ENCODE assay signal across 9 cellular contexts in the genomic region with DNA sequence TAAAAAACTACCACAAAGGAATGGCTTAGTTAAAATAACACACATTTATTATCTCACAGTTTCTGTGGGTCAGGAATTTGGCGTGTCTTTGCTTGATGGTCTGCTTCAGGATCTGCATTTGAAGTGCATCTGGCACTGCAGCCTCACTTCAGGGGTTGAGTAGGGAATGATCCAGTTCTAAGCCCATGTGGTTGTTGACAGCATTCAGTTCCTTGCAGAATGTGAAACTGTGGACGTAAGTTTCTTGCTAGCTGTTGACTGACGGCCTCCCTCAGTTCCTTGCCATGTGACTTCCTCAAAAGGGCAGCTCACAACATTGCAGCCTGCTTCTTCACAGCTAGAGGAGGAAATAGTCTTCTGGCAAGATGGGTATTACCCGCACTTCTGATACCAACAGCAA. TPM values are rescaled to one million over a fixed set of nuclear protein-coding genes. Genes with fewer than 3 reads are reported as not detected.
DNase-seq lines count a peak whose midpoint lies in the region; ATAC-seq lines count a peak whose summit lies in the region.
"Had no signal": no experiment of that assay in that cellular context is flagged by ENCODE, and none has a peak within 500 bp of the region (broad histone marks: within the 10 kb centered on the region; RNA-seq: fewer than 3 reads in every experiment).

No MANE protein-coding gene starts in this region.

- H3K9me3 Mint-ChIP-seq in CD8-positive, alpha-beta memory T cell = no peaks in the 10 kb centered on the region

- no peaks in the 10 kb centered on the region for H3K27me3 ChIP-seq in CD8-positive, alpha-beta memory T cell (ENCODE audit: insufficient read depth, low read length, poor library complexity, severe bottlenecking)
- H3K27me3 ChIP-seq in effector memory CD4-positive, alpha-beta T cell (replicated peaks; ENCODE audit: control insufficient read depth, insufficient read depth, low read length, poor library complexity, severe bottlenecking) = no peaks in the 10 kb centered on the region

- POLR2A ChIA-PET in CD8-positive, alpha-beta memory T cell (lab: Charles Lee) = no interaction called here

- H3K4me1 Mint-ChIP-seq in CD8-positive, alpha-beta memory T cell = peaks cover 19 to 36% (median 26%) of the 10 kb centered on the region in 3 donors
- peaks cover 15% of the 10 kb centered on the region for H3K4me1 Mint-ChIP-seq in T-helper 17 cell

- H3K36me3 Mint-ChIP-seq in CD8-positive, alpha-beta memory T cell = peaks cover 0 to 1% (median 0%) of the 10 kb centered on the region in 3 donors
- H3K36me3 Mint-ChIP-seq in T-helper 17 cell (ENCODE audit: low read depth) = no peaks in the 10 kb centered on the region

- DNase-seq in CD8-positive, alpha-beta memory T cell = peak in 4 of 5 donors; percentile 6 to 48 (median 31)
- DNase-seq in T-helper 17 cell (no peak), DMS79 (lab: John Stamatoyannopoulos, UW) (no peak), HuH-7.5 (ENCODE audit: low spot score) (no peak)
- DNase-seq in effector memory CD4-positive, alpha-beta T cell = peak in 1 of 3 donors; percentile 16
- DNase-seq in effector CD8-positive, alpha-beta T cell (lab: John Stamatoyannopoulos, UW) = no peak

- H3K27me3 Mint-ChIP-seq in CD8-positive, alpha-beta memory T cell = no peaks in the 10 kb centered on the region
- no peaks in the 10 kb centered on the region for H3K27me3 Mint-ChIP-seq in T-helper 17 cell

- H3K9me3 ChIP-seq in CD8-positive, alpha-beta memory T cell (ENCODE audit: low read length) = no peaks in the 10 kb centered on the region
- no peaks in the 10 kb centered on the region for H3K9me3 ChIP-seq in T-helper 17 cell (ENCODE audit: control insufficient read depth, low read length, poor library complexity, severe bottlenecking)
- no peaks in the 10 kb centered on the region for H3K9me3 ChIP-seq in effector memory CD4-positive, alpha-beta T cell (ENCODE audit: control insufficient read depth, low read length)

- H3K36me3 ChIP-seq in CD8-positive, alpha-beta memory T cell (ENCODE audit: insufficient read depth, low read length) = no peaks in the 10 kb centered on the region
- no peaks in the 10 kb centered on the region for H3K36me3 ChIP-seq in effector memory CD4-positive, alpha-beta T cell (ENCODE audit: control insufficient read depth, insufficient read depth, low read length)

- H3K27ac ChIP-seq in CD8-positive, alpha-beta memory T cell (ENCODE audit: low read depth, low read length) = no peak overlapping the region
- H3K27ac ChIP-seq in effector memory CD4-positive, alpha-beta T cell (ENCODE audit: insufficient read depth, low read length, poor library complexity, severe bottlenecking) = no peak overlapping the region
- peak overlapping the region in 12 of 21 experiments; percentile 9 to 76 (median 52) for H3K27ac ChIP-seq in skin epidermis
- H3K27ac ChIP-seq: parathyroid adenoma had no signal

- peak overlapping the region; percentile 33 for H3K4me3 ChIP-seq in CD8-positive, alpha-beta memory T cell (ENCODE audit: low read length)
- peak overlapping the region; percentile 14 for H3K4me3 ChIP-seq in effector memory CD4-positive, alpha-beta T cell (ENCODE audit: insufficient read depth, low read depth, low read length, poor library complexity, severe bottlenecking)
- no peak overlapping the region for H3K4me3 ChIP-seq in skin epidermis

- CTCF ChIA-PET in CD8-positive, alpha-beta memory T cell (lab: Charles Lee) = no interaction called here

- peak; percentile 70 for ATAC-seq in HG02678 (IDR thresholded peaks at IDR 0.05; ENCODE audit: unreplicated experiment)
- peak; percentile 90 for ATAC-seq in T-helper 17 cell

- peaks cover 22% of the 10 kb centered on the region for H3K4me1 ChIP-seq in CD8-positive, alpha-beta memory T cell (ENCODE audit: insufficient read depth, low read length)
- H3K4me1 ChIP-seq in effector memory CD4-positive, alpha-beta T cell (ENCODE audit: control insufficient read depth, insufficient read depth, low read length, poor library complexity, severe bottlenecking) = no peaks in the 10 kb centered on the region
- H3K4me1 ChIP-seq: parathyroid adenoma had no signal

- H3K27ac Mint-ChIP-seq in CD8-positive, alpha-beta memory T cell = peak overlapping the region in 5 of 8 donors; percentile 69 to 92 (median 81)
- peak overlapping the region; percentile 77 for H3K27ac Mint-ChIP-seq in T-helper 17 cell

- H3K4me3 Mint-ChIP-seq in CD8-positive, alpha-beta memory T cell = peak overlapping the region in 6 of 7 donors; percentile 59 to 80 (median 68)
- H3K4me3 Mint-ChIP-seq in T-helper 17 cell = peak overlapping the region; percentile 31

RNA-seq across cellular contexts. Expression of a gene that starts 2.1 kb away (rescaled TPM):
- not detected for total RNA-seq in CD8-positive, alpha-beta memory T cell
- polyA plus RNA-seq in CD8-positive, alpha-beta memory T cell = 0.18 TPM
- total RNA-seq in T-helper 17 cell = under 1 TPM in 1 of 2 donors, not detected in 1; 0.52 TPM

RNA-seq across cellular contexts. Expression of a gene that starts 17.8 kb away (rescaled TPM):
- total RNA-seq in CD8-positive, alpha-beta memory T cell = not detected
- not detected for polyA plus RNA-seq in CD8-positive, alpha-beta memory T cell
- total RNA-seq in T-helper 17 cell = not detected

Comparison
In these comparisons a context has a peak if more than half of its experiments do, and no peak if none do; other contexts are left out.
1. DNase-seq: peak in CD8-positive, alpha-beta memory T cell (4 of 5); none in T-helper 17 cell (0 of 3), DMS79 (single experiment), effector CD8-positive, alpha-beta T cell (single experiment) and HuH-7.5 (single experiment).
2. H3K27ac ChIP-seq: peak in skin epidermis (12 of 21); none in CD8-positive, alpha-beta memory T cell (single experiment) and effector memory CD4-positive, alpha-beta T cell (single experiment).
3. H3K4me3 ChIP-seq: peak in CD8-positive, alpha-beta memory T cell (single experiment) and effector memory CD4-positive, alpha-beta T cell (single experiment); none in skin epidermis (0 of 7).